ENCODE assay signal across 8 cellular contexts in genomic region chr3:3109407-3110298, GRCh38. TPM values are rescaled to one million over a fixed set of nuclear protein-coding genes. Genes with fewer than 3 reads are reported as not detected.
DNase-seq lines count a peak whose midpoint lies in the region; ATAC-seq and TF ChIP-seq lines count a peak whose summit lies in the region.

No MANE protein-coding gene starts in this region.

- no peak overlapping the region for H3K27ac ChIP-seq in mesenchymal stem cell (ENCODE audit: low read length, poor library complexity, severe bottlenecking)
- H3K27ac ChIP-seq in brain microvascular endothelial cell = no peak overlapping the region

- H4K8ac ChIP-seq in mesenchymal stem cell (ENCODE audit: low read length) = no peak overlapping the region

- no peak overlapping the region for H3K4me3 ChIP-seq in mesenchymal stem cell (ENCODE audit: insufficient read depth in 1 of 2, low read depth in 1 of 2, low read length in 2 of 2)
- no peak overlapping the region for H3K4me3 ChIP-seq in brain microvascular endothelial cell (ENCODE audit: low read depth, low read length)

- H2AK5ac ChIP-seq in mesenchymal stem cell (ENCODE audit: low read length, severe bottlenecking) = no peak overlapping the region

- no peaks in the 10 kb centered on the region for H3K36me3 Mint-ChIP-seq in IgD-negative memory B cell

- in situ Hi-C loops in G401 (cut with HindIII; ENCODE audit: low sequenced_read_pairs) (no loop called here), brain microvascular endothelial cell (cut with HindIII; ENCODE audit: low pct_ligation_motif_present, low sequenced_read_pairs) (no loop called here)

- H3K27me3 Mint-ChIP-seq in IgD-negative memory B cell = peaks cover 3% of the 10 kb centered on the region

- ATAC-seq in GM18870 (IDR thresholded peaks at IDR 0.05; ENCODE audit: unreplicated experiment) (peak; percentile 92), GM21786 (IDR thresholded peaks at IDR 0.05; ENCODE audit: unreplicated experiment) (peak; percentile 89)

- H3K36me3 ChIP-seq in mesenchymal stem cell (ENCODE audit: control insufficient read depth in 1 of 2, insufficient read depth in 2 of 2, low read depth in 1 of 2, low read length in 2 of 2) = no peaks in the 10 kb centered on the region
- H3K36me3 ChIP-seq in brain microvascular endothelial cell (replicated peaks) = no peaks in the 10 kb centered on the region

- H3K27me3 ChIP-seq in mesenchymal stem cell (ENCODE audit: control insufficient read depth in 1 of 2, insufficient read depth in 1 of 2, low read length in 2 of 2) (no peaks in the 10 kb centered on the region), brain microvascular endothelial cell (replicated peaks) (no peaks in the 10 kb centered on the region)

- no peak overlapping the region for H3K4me2 ChIP-seq in mesenchymal stem cell (ENCODE audit: low read length, poor library complexity, severe bottlenecking)

- no peaks in the 10 kb centered on the region for H3K4me1 ChIP-seq in mesenchymal stem cell (ENCODE audit: control insufficient read depth, insufficient read depth, low read depth, low read length)

- no peaks in the 10 kb centered on the region for H3K79me1 ChIP-seq in mesenchymal stem cell (replicated peaks; ENCODE audit: low read length, poor library complexity, severe bottlenecking)

- H3K9me3 Mint-ChIP-seq in IgD-negative memory B cell = no peaks in the 10 kb centered on the region

- H2BK12ac ChIP-seq in mesenchymal stem cell (ENCODE audit: low read length in 2 of 2) = no peak overlapping the region

- H3K4me1 Mint-ChIP-seq in IgD-negative memory B cell = peaks cover 34 to 41% (median 38%) of the 10 kb centered on the region in 3 donors

- H2AFZ ChIP-seq in mesenchymal stem cell (ENCODE audit: low read depth, low read length) = no peak overlapping the region

- H3K9ac ChIP-seq in mesenchymal stem cell (ENCODE audit: low read length) = no peak overlapping the region

- H2BK120ac ChIP-seq in mesenchymal stem cell (ENCODE audit: low read depth, low read length) = no peak overlapping the region

- no peak overlapping the region for H4K91ac ChIP-seq in mesenchymal stem cell (ENCODE audit: low read length)

- DNase-seq in mesenchymal stem cell (peak; percentile 2), G401 (ENCODE audit: low spot score) (no peak), cortex of kidney (lab: John Stamatoyannopoulos, UW) (no peak), brain microvascular endothelial cell (no peak)
- no peak for DNase-seq in stimulated activated CD4-positive, alpha-beta T cell treated with anti-CD3 and anti-CD28 coated beads, Interleukin-4, amount 100 ng/mL, for 1 hour

- no peak overlapping the region for H2BK15ac ChIP-seq in mesenchymal stem cell (ENCODE audit: low read depth, poor library complexity, severe bottlenecking)

- H3K23ac ChIP-seq in mesenchymal stem cell (ENCODE audit: low read length in 2 of 2) = no peak overlapping the region

- no peak overlapping the region for H3K18ac ChIP-seq in mesenchymal stem cell (ENCODE audit: low read depth in 1 of 2, low read length in 2 of 2)

- H3K14ac ChIP-seq in mesenchymal stem cell (ENCODE audit: low read length in 2 of 2) = no peak overlapping the region

- no peak overlapping the region for H2BK5ac ChIP-seq in mesenchymal stem cell (ENCODE audit: low read depth, low read length, poor library complexity, severe bottlenecking)

- no peak overlapping the region for H3K4ac ChIP-seq in mesenchymal stem cell (ENCODE audit: low read depth in 1 of 2, low read length in 2 of 2)

- no peaks in the 10 kb centered on the region for H3K9me3 ChIP-seq in mesenchymal stem cell (ENCODE audit: control insufficient read depth, low read length)

- 66% methylated on average over 10 of the region's 11 CpGs for WGBS in mesenchymal stem cell

- H3K27ac Mint-ChIP-seq in IgD-negative memory B cell = peak overlapping the region; percentile 91 to 99 (median 93)

- no peak for TF ChIP-seq CTCF in brain microvascular endothelial cell (IDR thresholded peaks at IDR 0.05; ENCODE audit: low read depth, low read length, missing control alignments)

- H3K4me3 Mint-ChIP-seq in IgD-negative memory B cell = peak overlapping the region; percentile 82 to 93 (median 86)

RNA-seq across cellular contexts. Expression of gene IL5RA, which starts 0.5 kb away (rescaled TPM):
- 2.8 TPM for polyA plus RNA-seq in IgD-negative memory B cell
- 0.07 TPM for polyA plus RNA-seq in mesenchymal stem cell (2013, experiment 1 of 2)
- not detected for polyA plus RNA-seq in mesenchymal stem cell (2013, experiment 2 of 2)
- not detected in 2 replicates for total RNA-seq in G401 (2014; rRNA removed; shearing (Covaris generic))

RNA-seq across cellular contexts. Expression of gene TRNT1, which starts 17.1 kb away (rescaled TPM):
- polyA plus RNA-seq in IgD-negative memory B cell = 21.0 TPM
- polyA plus RNA-seq in mesenchymal stem cell (2013, experiment 1 of 2) = 15.2 TPM
- 14.8 TPM for polyA plus RNA-seq in mesenchymal stem cell (2013, experiment 2 of 2)
- total RNA-seq in G401 (2014; rRNA removed; shearing (Covaris generic)) = 32.7 and 61.7 TPM in 2 replicates
